In the genomic region with DNA sequence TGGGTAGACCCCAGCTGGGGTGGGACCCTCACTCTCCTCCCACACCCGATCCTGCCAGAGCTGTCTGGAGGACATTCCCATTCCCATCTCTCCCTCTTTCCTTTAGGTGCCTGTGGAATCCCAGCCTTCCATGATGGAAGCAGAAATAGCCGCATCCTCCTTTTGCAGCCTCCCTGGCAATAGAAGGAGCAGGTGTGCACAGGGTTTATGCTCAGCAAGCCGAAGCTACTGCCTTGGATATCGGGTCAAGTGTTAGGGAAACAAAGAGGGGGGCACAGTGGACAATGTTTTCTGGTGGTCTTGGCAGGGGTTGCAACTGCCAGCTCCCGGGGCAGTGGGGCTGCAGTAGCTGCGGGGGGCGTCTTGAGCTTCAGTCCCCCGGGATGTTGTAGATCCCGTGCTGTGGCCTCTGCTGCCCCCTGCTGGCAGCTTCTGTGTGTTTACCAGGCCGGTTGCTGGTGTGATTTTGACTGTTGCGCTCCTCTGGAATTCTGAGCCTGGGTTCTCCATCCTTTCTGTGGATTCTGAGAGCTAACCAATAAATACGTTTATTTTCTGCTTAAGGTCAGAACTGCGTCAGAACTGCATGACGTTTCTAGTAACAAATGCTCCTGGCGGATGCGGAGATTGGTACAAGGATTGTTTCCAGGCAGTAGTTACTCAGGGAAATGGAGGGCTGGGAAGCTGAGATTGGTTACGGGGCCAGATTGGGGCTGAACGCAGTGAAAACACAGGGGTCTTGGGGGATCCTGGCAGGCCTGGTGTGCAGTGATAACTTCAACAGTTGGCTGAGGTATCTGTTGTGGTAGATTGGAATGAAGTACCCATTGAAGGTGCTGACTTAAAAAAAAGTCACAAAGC, we compare ENCODE assay signal across 8 cellular contexts. TPM values are rescaled to one million over a fixed set of nuclear protein-coding genes. Genes with fewer than 3 reads are reported as not detected.
DNase-seq lines count a peak whose midpoint lies in the region; ATAC-seq and TF ChIP-seq lines count a peak whose summit lies in the region.
"Not testable (repeated sequence)": the region's sequence is repeated elsewhere in the genome, so short reads cannot be mapped to it uniquely, and the experiment has no call there.

No MANE protein-coding gene starts in this region.

- H3K9me3 Mint-ChIP-seq in MCF 10A (ENCODE audit: unreplicated experiment) = not testable (repeated sequence)

- DNase-seq in DMS79 treated with DMSO at 0.1 percent for 48 hours (lab: John Stamatoyannopoulos, UW) (peak; percentile 36), NOMO-1 treated with DMSO at 0.1 percent for 48 hours (lab: John Stamatoyannopoulos, UW; ENCODE audit: unreplicated experiment) (peak; percentile 16), MCF 10A (ENCODE audit: unreplicated experiment) (peak; percentile 39), psoas muscle (peak; percentile 50 to 70), superior temporal gyrus (ENCODE audit: extremely low spot score) (peak; percentile 70)
- peak; percentile 52 to 55 for DNase-seq in activated CD4-positive, alpha-beta T cell treated with anti-CD3 and anti-CD28 coated beads, Interleukin-2, amount 50 U/mL, for 4 hours

- not testable (repeated sequence) for BruUV-seq in MCF 10A (replicated peaks; lab: Mats Ljungman, UMichigan)

- POLR2A ChIA-PET in MCF 10A (lab: Yijun Ruan, JAX) = not testable (repeated sequence)

- not testable (repeated sequence) for H3K27ac Mint-ChIP-seq in MCF 10A (ENCODE audit: low read depth, unreplicated experiment)

- not testable (repeated sequence) for H3K9ac ChIP-seq in HUES64 (ENCODE audit: low read depth, low read length)
- peak overlapping the region; percentile 23; the same call in 1 of the 2 replicates for H3K9ac ChIP-seq in iPS-20b (ENCODE audit: low read depth, low read length)

- WGBS in HUES64 = 36% methylated on average over 18 of the region's 18 CpGs
- WGBS in psoas muscle, 3 donors = 20 to 24% (median 20%) methylated on average over 14 to 16 of the region's 18 CpGs

- H3K4me3 Mint-ChIP-seq in MCF 10A (ENCODE audit: unreplicated experiment) = not testable (repeated sequence)

- TF ChIP-seq CTCF in MCF 10A (IDR thresholded peaks at IDR 0.05; ENCODE audit: unreplicated experiment) (peak; percentile 68), psoas muscle (IDR thresholded peaks at IDR 0.05) (peak; percentile 70)

- H3K27me3 ChIP-seq in HUES64 (ENCODE audit: insufficient read depth, low read length); iPS-20b (ENCODE audit: insufficient read depth, low read length): not testable (repeated sequence)
- peaks cover 0 to 43% (median 4%) of the 10 kb centered on the region in 3 donors for H3K27me3 ChIP-seq in psoas muscle (ENCODE audit: insufficient read depth in 3 of 3, low read length in 2 of 3)

- H3K36me3 ChIP-seq in HUES64 (ENCODE audit: insufficient read depth, low read length); iPS-20b (ENCODE audit: insufficient read depth, low read depth, low read length); psoas muscle (ENCODE audit: insufficient read depth in 1 of 2, low read depth in 1 of 2): not testable (repeated sequence)

- peak in 3 of 4 donors; percentile 53 to 77 (median 66) for ATAC-seq in psoas muscle

- H3K27ac ChIP-seq in HUES64 (ENCODE audit: low read depth, low read length) = peak overlapping the region; percentile 64; the same call in 1 of the 2 replicates
- H3K27ac ChIP-seq in iPS-20b (ENCODE audit: low read length) = peak overlapping the region; percentile 7
- not testable (repeated sequence) for H3K27ac ChIP-seq in psoas muscle

- H3K36me3 Mint-ChIP-seq in MCF 10A (ENCODE audit: insufficient read depth, unreplicated experiment) = not testable (repeated sequence)

- not testable (repeated sequence) for H3K9me3 ChIP-seq in HUES64 (ENCODE audit: insufficient read depth, low read depth, low read length); iPS-20b (ENCODE audit: insufficient read depth, low read depth, low read length); psoas muscle

- CTCF ChIA-PET in MCF 10A (lab: Yijun Ruan, JAX) = interaction anchor here (0.6 to 4.2 kb wide), 34 partner anchors 8 to 392 kb away, joined by 3 to 17 read pairs (median 4); a partner anchor contains a TSS

- not testable (repeated sequence) for H3K4me3 ChIP-seq in HUES64 (ENCODE audit: low read length); iPS-20b (ENCODE audit: low read length); psoas muscle

- H3K4me1 ChIP-seq in HUES64 (ENCODE audit: insufficient read depth, low read length) = peaks cover 32% of the 10 kb centered on the region
- H3K4me1 ChIP-seq in iPS-20b (ENCODE audit: insufficient read depth, low read length) = peaks cover 24% of the 10 kb centered on the region; the same call in 1 of the 2 replicates
- not testable (repeated sequence) for H3K4me1 ChIP-seq in psoas muscle

- H3K4me1 Mint-ChIP-seq in MCF 10A (ENCODE audit: insufficient read depth, unreplicated experiment) = not testable (repeated sequence)

- H3K27me3 Mint-ChIP-seq in MCF 10A (ENCODE audit: insufficient read depth, unreplicated experiment) = peaks cover 36% of the 10 kb centered on the region

- intact Hi-C loops in MCF 10A (cut with micrococcal nuclease) = loop anchor here (2.0 kb wide), 1 partner anchor 392 kb away; no protein-coding TSS in a partner anchor
- intact Hi-C loops in psoas muscle (cut with DNase I) = not testable (repeated sequence)

RNA-seq across cellular contexts. Expression of a gene that starts 31.2 kb away (rescaled TPM):
- polyA plus RNA-seq in HUES64 (2013, experiment 1 of 2) = 23.7 TPM
- 25.2 TPM for polyA plus RNA-seq in HUES64 (2013, experiment 2 of 2)
- total RNA-seq in MCF 10A (2022) (21.5 and 33.8 TPM in 2 replicates), psoas muscle (10 to 100 TPM; 18.7 to 26.0 (median 21.5) TPM)
- polyA plus RNA-seq in psoas muscle = 10 to 100 TPM; 23.2 to 42.2 (median 27.1) TPM

RNA-seq across cellular contexts. Expression of a gene that starts 45.5 kb away (rescaled TPM):
- 93.0 TPM for polyA plus RNA-seq in HUES64 (2013, experiment 1 of 2)
- 91.9 TPM for polyA plus RNA-seq in HUES64 (2013, experiment 2 of 2)
- total RNA-seq in MCF 10A (2022) (213 and 221 TPM in 2 replicates), psoas muscle (100 to 1,000 TPM; 239 to 368 (median 261) TPM)
- polyA plus RNA-seq in psoas muscle = 100 to 1,000 TPM; 263 to 341 (median 312) TPM

RNA-seq across cellular contexts. Expression of a gene that starts 52.8 kb away (rescaled TPM):
- 2.6 TPM for polyA plus RNA-seq in HUES64 (2013, experiment 1 of 2)
- polyA plus RNA-seq in HUES64 (2013, experiment 2 of 2) = 2.7 TPM
- 8.5 and 17.1 TPM in 2 replicates for total RNA-seq in MCF 10A (2022)
- total RNA-seq in psoas muscle = 1 to 10 TPM; 1.0 to 2.1 (median 1.5) TPM
- 1 to 10 TPM in 2 of 3 donors, under 1 TPM in 1; 0.52 to 2.2 (median 1.9) TPM for polyA plus RNA-seq in psoas muscle

Comparison
In these comparisons a context has a peak if more than half of its experiments do, and no peak if none do; other contexts are left out.
1. DNase-seq: peak in every context shown above with its lines; median percentile 70 in superior temporal gyrus; 60 in psoas muscle; 54 in activated CD4-positive, alpha-beta T cell treated with anti-CD3 and anti-CD28 coated beads, Interleukin-2, amount 50 U/mL, for 4 hours; 39 in MCF 10A; 36 in DMS79 treated with DMSO at 0.1 percent for 48 hours; 16 in NOMO-1 treated with DMSO at 0.1 percent for 48 hours.